ENCODE assay signal across 23 cellular contexts in genomic region chr11:118430956-118431355, GRCh38.
A peak's percentile ranks its signal among the peaks of the same experiment; 100 is the strongest.
DNase-seq lines count a peak whose midpoint lies in the region; ATAC-seq and TF ChIP-seq lines count a peak whose summit lies in the region.
"Had no signal": no experiment of that assay in that cellular context is flagged by ENCODE, and none has a peak within 500 bp of the region (broad histone marks: within the 10 kb centered on the region; RNA-seq: fewer than 3 reads in every experiment).

No MANE protein-coding gene starts in this region.

- ATAC-seq in HG02610 (IDR thresholded peaks at IDR 0.05; ENCODE audit: unreplicated experiment), result no peak
- no peak for ATAC-seq in HG03095 (IDR thresholded peaks at IDR 0.05; ENCODE audit: unreplicated experiment)
- ATAC-seq: activated CD8-positive, alpha-beta T cell treated with anti-CD3 and anti-CD28 coated beads for 36 hours; CD8-positive, alpha-beta T cell; lower lobe of right lung; psoas muscle had no signal

- H4K20me1 ChIP-seq in OCI-LY3 (ENCODE audit: insufficient read depth, low read length), result no peaks in the 10 kb centered on the region

- H3K79me2 ChIP-seq in OCI-LY3 (ENCODE audit: low read length), result no peaks in the 10 kb centered on the region

- no peak overlapping the region for H3K4me3 ChIP-seq in OCI-LY3 (ENCODE audit: low read length)
- no peak overlapping the region for H3K4me3 ChIP-seq in cardiac fibroblast (replicated peaks in 1 of 2; ENCODE audit: low read depth in 2 of 2, low read length in 2 of 2)
- H3K4me3 ChIP-seq: GM23248, lower lobe of right lung, psoas muscle had no signal

- no peak overlapping the region for H3K4me2 ChIP-seq in OCI-LY3 (ENCODE audit: low read length)

- DNase-seq in 8988T (peak; percentile 27), ELR (ENCODE audit: low read depth) (peak; percentile 31), cardiac fibroblast (ENCODE audit: low read depth in 2 of 2) (no peak), DMS153 treated with DMSO at 0.1 percent for 48 hours (lab: John Stamatoyannopoulos, UW; ENCODE audit: unreplicated experiment) (no peak), foreskin melanocyte (no peak)
- DNase-seq: activated CD4-positive, CD25-positive, alpha-beta regulatory T cell; activated CD8-positive, alpha-beta T cell treated with anti-CD3 and anti-CD28 coated beads for 36 hours; activated gamma-delta T cell; activated T-cell treated with anti-CD3 and anti-CD28 coated beads for 4 hours; CD8-positive, alpha-beta T cell; DMS79; GM23248; kidney; lower lobe of right lung; NCI-H187; psoas muscle; stimulated activated CD4-positive, alpha-beta T cell treated with anti-CD3 and anti-CD28 coated beads, Interleukin-1b, Interleukin-23, amount 100 ng/mL, for 48 hours; substantia nigra; T-helper 9 cell had no signal

- H2AFZ ChIP-seq in OCI-LY3 (ENCODE audit: low read depth, low read length), result no peak overlapping the region
- H2AFZ ChIP-seq: GM23248 had no signal

- TF ChIP-seq CTCF in OCI-LY3 (IDR thresholded peaks at IDR 0.05; ENCODE audit: low read depth, low read length) (peak; percentile 37), cardiac fibroblast (IDR thresholded peaks at IDR 0.05; ENCODE audit: low read depth, low read length) (peak; percentile 3)

- 0 out of 2 replicates have a peak, but pooled peaks cover 5% of the 10 kb centered on the region for H3K27me3 ChIP-seq in OCI-LY3 (ENCODE audit: low read depth, low read length)

- H3K27ac ChIP-seq in OCI-LY3 (ENCODE audit: low read length), result no peak overlapping the region
- H3K27ac ChIP-seq: GM23248, HL-60, lower lobe of right lung, psoas muscle had no signal

- H3K36me3 ChIP-seq in OCI-LY3 (replicated peaks; ENCODE audit: low read depth, low read length), result no peaks in the 10 kb centered on the region
- H3K36me3 ChIP-seq: lower lobe of right lung had no signal

- H3K4me1 ChIP-seq in OCI-LY3 (ENCODE audit: low read length), result peaks cover 5% of the 10 kb centered on the region

- no peak overlapping the region for H3K9ac ChIP-seq in OCI-LY3 (ENCODE audit: low read length)
- H3K9ac ChIP-seq: GM23248 had no signal

- no peaks in the 10 kb centered on the region for H3K9me3 ChIP-seq in OCI-LY3 (ENCODE audit: insufficient read depth, low read length)
- H3K9me3 ChIP-seq: lower lobe of right lung, psoas muscle had no signal

Comparison
In these comparisons a context has a peak if more than half of its experiments do, and no peak if none do; other contexts are left out.
1. DNase-seq: peak in 8988T (single experiment) and ELR (single experiment); none in cardiac fibroblast (0 of 2), DMS153 treated with DMSO at 0.1 percent for 48 hours (single experiment) and foreskin melanocyte (single experiment).